ENCODE assay signal across 8 cellular contexts in genomic region chr5:76083555-76084495, GRCh38. TPM values are rescaled to one million over a fixed set of nuclear protein-coding genes. Genes with fewer than 3 reads are reported as not detected.
DNase-seq lines count a peak whose midpoint lies in the region; ATAC-seq and TF ChIP-seq lines count a peak whose summit lies in the region.

No MANE protein-coding gene starts in this region.

- H3F3A ChIP-seq in GM23338 (replicated peaks; ENCODE audit: low read depth): 0 out of 2 replicates have a peak, but pooled peaks cover 3% of the 10 kb centered on the region

- H3K4me2 ChIP-seq in GM23338: peak overlapping the region; percentile 98

- H3K36me3 Mint-ChIP-seq in GM23338 (ENCODE audit: low read depth): no peaks in the 10 kb centered on the region
- no peaks in the 10 kb centered on the region for H3K36me3 Mint-ChIP-seq in activated T-helper 17 cell treated with anti-CD3 and anti-CD28 coated beads, Interleukin-2, amount 50 U/mL, for 72 hours (ENCODE audit: low read depth)

- DNase-seq in A673 (ENCODE audit: low spot score) (peak; percentile 54), GM23338 (ENCODE audit: low spot score) (peak; percentile 81), left lung (peak in 1 of 2 donors; percentile 24), occipital lobe (lab: John Stamatoyannopoulos, UW) (no peak)

- H2AFZ ChIP-seq in GM23338: peak overlapping the region; percentile 100

- H3K79me2 ChIP-seq in GM23338 (replicated peaks; ENCODE audit: insufficient read depth): no peaks in the 10 kb centered on the region

- no TSS peak for BruUV-seq in A673 (replicated peaks; lab: Mats Ljungman, UMichigan)

- peak overlapping the region; percentile 87 for H3K4me3 Mint-ChIP-seq in GM23338
- H3K4me3 Mint-ChIP-seq in activated T-helper 17 cell treated with anti-CD3 and anti-CD28 coated beads, Interleukin-2, amount 50 U/mL, for 72 hours: peak overlapping the region; percentile 81

- peaks cover 6% of the 10 kb centered on the region for H3K4me1 ChIP-seq in A673 (ENCODE audit: insufficient read depth, low read length, poor library complexity, severe bottlenecking)
- H3K4me1 ChIP-seq in GM23338 (ENCODE audit: insufficient read depth): peaks cover 24% of the 10 kb centered on the region
- peaks cover 0 to 34% of the 10 kb centered on the region in 2 donors for H3K4me1 ChIP-seq in left lung

- no peak overlapping the region for H3K27ac Mint-ChIP-seq in GM23338
- peak overlapping the region; percentile 17 for H3K27ac Mint-ChIP-seq in activated T-helper 17 cell treated with anti-CD3 and anti-CD28 coated beads, Interleukin-2, amount 50 U/mL, for 72 hours

- intact Hi-C loops in A673 (cut with micrococcal nuclease; ENCODE audit: unreplicated experiment): loop anchor here (5.0 kb wide), 1 partner anchor 93 kb away; no protein-coding TSS in a partner anchor
- intact Hi-C loops in left lung (cut with DNase I): no loop called here

- peaks cover 13% of the 10 kb centered on the region; the same call in 2 of the 3 replicates for H3K4me1 Mint-ChIP-seq in GM23338
- peaks cover 5% of the 10 kb centered on the region for H3K4me1 Mint-ChIP-seq in activated T-helper 17 cell treated with anti-CD3 and anti-CD28 coated beads, Interleukin-2, amount 50 U/mL, for 72 hours

- H3K4me3 ChIP-seq in A673 (ENCODE audit: low read depth, low read length, poor library complexity, severe bottlenecking): peak overlapping the region; percentile 47
- H3K4me3 ChIP-seq in GM23338: peak overlapping the region; percentile 75
- H3K4me3 ChIP-seq in left lung: peak overlapping the region; percentile 1 to 13

- CTCF ChIA-PET in A673 (lab: Charles Lee): no interaction called here

- no peaks in the 10 kb centered on the region for H3K9me3 Mint-ChIP-seq in GM23338
- no peaks in the 10 kb centered on the region for H3K9me3 Mint-ChIP-seq in activated T-helper 17 cell treated with anti-CD3 and anti-CD28 coated beads, Interleukin-2, amount 50 U/mL, for 72 hours

- peak; percentile 61 for ATAC-seq in GM23338
- peak; percentile 44 for ATAC-seq in activated T-helper 17 cell treated with anti-CD3 and anti-CD28 coated beads, Interleukin-2, amount 50 U/mL, for 72 hours (replicated peaks)
- ATAC-seq in left lung: no peak
- ATAC-seq in HG02970 (IDR thresholded peaks at IDR 0.05; ENCODE audit: low FRiP score, unreplicated experiment): no peak
- no peak for ATAC-seq in GM21381 (IDR thresholded peaks at IDR 0.05; ENCODE audit: unreplicated experiment)
- ATAC-seq in GM21515 (IDR thresholded peaks at IDR 0.05; ENCODE audit: unreplicated experiment): no peak

- no peaks in the 10 kb centered on the region for H3K36me3 ChIP-seq in A673 (ENCODE audit: insufficient read depth, low read length, poor library complexity, severe bottlenecking)
- no peaks in the 10 kb centered on the region for H3K36me3 ChIP-seq in GM23338 (ENCODE audit: insufficient read depth)
- no peaks in the 10 kb centered on the region for H3K36me3 ChIP-seq in left lung

- H4K20me1 ChIP-seq in GM23338 (replicated peaks; ENCODE audit: insufficient read depth): no peaks in the 10 kb centered on the region

- H3K27ac ChIP-seq in A673 (ENCODE audit: low read depth, low read length, poor library complexity, severe bottlenecking) (peak overlapping the region; percentile 70), GM23338 (ENCODE audit: low read depth) (no peak overlapping the region), left lung (no peak overlapping the region)

- H3K27me3 ChIP-seq in A673 (replicated peaks; ENCODE audit: insufficient read depth, low read depth, low read length, poor library complexity) (peaks cover 87% of the 10 kb centered on the region), GM23338 (ENCODE audit: insufficient read depth) (peaks cover 87% of the 10 kb centered on the region), left lung (peaks cover 57 to 98% of the 10 kb centered on the region in 2 donors)

- no peak for TF ChIP-seq CTCF in A673 (conservative IDR thresholded peaks at IDR 0.05; ENCODE audit: low read depth, low read length)
- TF ChIP-seq CTCF in GM23338 (conservative IDR thresholded peaks at IDR 0.05; ENCODE audit: low read depth in 2 of 2): no peak
- TF ChIP-seq CTCF in left lung (IDR thresholded peaks at IDR 0.05): no peak

- no peaks in the 10 kb centered on the region for H3K9me2 ChIP-seq in GM23338 (ENCODE audit: insufficient read depth)

- peaks cover 54% of the 10 kb centered on the region for H3K27me3 Mint-ChIP-seq in GM23338 (ENCODE audit: insufficient read depth, low read depth, poor library complexity)
- peaks cover 57% of the 10 kb centered on the region for H3K27me3 Mint-ChIP-seq in activated T-helper 17 cell treated with anti-CD3 and anti-CD28 coated beads, Interleukin-2, amount 50 U/mL, for 72 hours

- POLR2A ChIA-PET in A673 (lab: Charles Lee; ENCODE audit: low non-redundant PET): no interaction called here

- H3K9me3 ChIP-seq in A673 (ENCODE audit: low read depth, low read length, poor library complexity, severe bottlenecking): no peaks in the 10 kb centered on the region
- H3K9me3 ChIP-seq in left lung: no peaks in the 10 kb centered on the region

TF ChIP-seq in GM23338, 12 proteins besides CTCF, POLR2A, EP300 and RAD21 (continues in another document):
- no peak for TF ChIP-seq CREB1 (CRISPR knock-in tag; IDR thresholded peaks at IDR 0.05; ENCODE audit: low read depth)
- TF ChIP-seq ZNF462 (CRISPR knock-in tag; IDR thresholded peaks at IDR 0.05): no peak
- no peak for TF ChIP-seq ZNF114 (CRISPR knock-in tag; IDR thresholded peaks at IDR 0.05)
- no peak for TF ChIP-seq POLR2AphosphoS5 (IDR thresholded peaks at IDR 0.05; ENCODE audit: low read depth)

RNA-seq across cellular contexts. Expression of gene SV2C, which starts 0.6 kb away (rescaled TPM):
- total RNA-seq in A673 (2021) (3.1 and 4.1 TPM in 2 replicates), left lung (under 1 TPM; 0.37 to 0.52 TPM), occipital lobe (1.7 TPM)
- 0.07 and 0.12 TPM in 2 replicates for total RNA-seq in GM23338 (2014; rRNA removed; shearing (Covaris generic))
- 0.05 and 0.12 TPM in 2 replicates for polyA plus RNA-seq in GM23338 (2016; fragmentation: Nextera tagmentation; extraction: Ambion mirVana)
- total RNA-seq in activated T-helper 17 cell treated with anti-CD3 and anti-CD28 coated beads, Interleukin-2, amount 50 U/mL, for 72 hours: under 1 TPM; 0.13 to 0.45 TPM

Comparison
In these comparisons a context has a peak if more than half of its experiments do, and no peak if none do; other contexts are left out.
1. H3K4me3 ChIP-seq: peak in every context shown above with its lines; median percentile 75 in GM23338; 47 in A673; 7 in left lung.
2. ATAC-seq: peak in GM23338 (single experiment) and activated T-helper 17 cell treated with anti-CD3 and anti-CD28 coated beads, Interleukin-2, amount 50 U/mL, for 72 hours (single experiment); none in left lung (single experiment), HG02970 (single experiment), GM21381 (single experiment) and GM21515 (single experiment).